ENCODE assay signal across 15 cellular contexts in the genomic region with DNA sequence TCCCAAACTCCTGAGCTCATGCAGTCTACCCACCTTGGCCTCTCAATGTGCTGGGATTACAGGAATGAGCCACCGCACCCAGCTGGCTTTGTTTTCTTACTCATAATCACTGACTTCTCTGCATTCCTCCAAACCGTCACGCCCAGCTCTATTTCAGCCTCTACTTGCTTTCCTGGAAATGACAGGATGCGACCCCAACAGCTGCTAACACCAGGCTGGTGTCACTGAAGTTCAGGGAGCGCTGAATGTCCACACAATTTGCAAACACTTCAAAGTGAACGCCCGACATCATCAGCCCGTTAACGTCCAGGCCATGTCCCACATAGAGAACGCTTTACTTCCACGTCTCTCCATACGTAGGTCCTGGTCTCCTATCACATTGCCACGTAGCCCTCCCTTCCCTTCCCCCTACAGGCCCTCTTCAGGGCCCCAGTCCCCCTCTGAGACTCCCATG. TPM values are rescaled to one million over a fixed set of nuclear protein-coding genes. Genes with fewer than 3 reads are reported as not detected.
DNase-seq lines count a peak whose midpoint lies in the region; ATAC-seq and TF ChIP-seq lines count a peak whose summit lies in the region.
"Had no signal": no experiment of that assay in that cellular context is flagged by ENCODE, and none has a peak within 500 bp of the region (broad histone marks: within the 10 kb centered on the region; RNA-seq: fewer than 3 reads in every experiment).

No MANE protein-coding gene starts in this region.

- no peak for TF ChIP-seq POLR2A in body of pancreas (IDR thresholded peaks at IDR 0.05)

- no peak overlapping the region for H4K91ac ChIP-seq in H9 (ENCODE audit: insufficient read length, low read depth, low read length)

- no peak overlapping the region for H2BK15ac ChIP-seq in H9 (ENCODE audit: low read depth, low read length)

- DNase-seq in H9 (no peak), WTC11 (ENCODE audit: low spot score) (no peak), fibroblast of the aortic adventitia (ENCODE audit: low read depth) (peak; percentile 39), renal cortical epithelial cell (ENCODE audit: low read depth) (peak; percentile 66), SK-N-SH (no peak), body of pancreas (no peak)
- no peak for DNase-seq in stimulated activated CD4-positive, alpha-beta T cell treated with anti-CD3 and anti-CD28 coated beads, Interleukin-4, amount 100 ng/mL, for 24 hours
- DNase-seq: activated CD4-positive, alpha-beta T cell treated with anti-CD3 and anti-CD28 coated beads, Interleukin-2, amount 50 U/mL, for 4 hours; H7; natural killer cell; OCI-M1; T-helper 2 cell had no signal

- no peaks in the 10 kb centered on the region for H3K79me1 ChIP-seq in H9 (ENCODE audit: insufficient read depth, low read depth, low read length, poor library complexity, severe bottlenecking)

- H3K18ac ChIP-seq in H9 (ENCODE audit: insufficient read length, low read depth, low read length): no peak overlapping the region

- no peak for TF ChIP-seq CTCF in H9 (conservative IDR thresholded peaks at IDR 0.05)
- TF ChIP-seq CTCF in WTC11 (IDR thresholded peaks at IDR 0.05): no peak
- no peak for TF ChIP-seq CTCF in fibroblast of the aortic adventitia (IDR thresholded peaks at IDR 0.05; ENCODE audit: insufficient read depth, low read length)
- TF ChIP-seq CTCF in SK-N-SH (IDR thresholded peaks at IDR 0.05): no peak
- no peak for TF ChIP-seq CTCF in body of pancreas (IDR thresholded peaks at IDR 0.05)

- H2BK20ac ChIP-seq in H9 (ENCODE audit: low read depth, low read length, poor library complexity, severe bottlenecking): no peak overlapping the region

- H3K27me3 Mint-ChIP-seq in H9 (ENCODE audit: low read depth) (peaks cover 2% of the 10 kb centered on the region), WTC11 (ENCODE audit: low read depth) (no peaks in the 10 kb centered on the region)

- no peak for TF ChIP-seq EP300 in SK-N-SH (IDR thresholded peaks at IDR 0.05; ENCODE audit: borderline replicate concordance in 1 of 2, low read depth in 1 of 2, low read length in 1 of 2)

- no peak for TF ChIP-seq RAD21 in SK-N-SH (IDR thresholded peaks at IDR 0.05; ENCODE audit: low read length)

- H3K4me3 ChIP-seq in fibroblast of the aortic adventitia (ENCODE audit: low read depth, low read length) (no peak overlapping the region), SK-N-SH (ENCODE audit: low read depth in 2 of 2, low read length in 1 of 2) (no peak overlapping the region), body of pancreas (no peak overlapping the region)
- H3K4me3 ChIP-seq: BLaER1 treated with 17β-estradiol and CSF1 and Interleukin-3, amounts not matched to agents 10 nM and 100 nM had no signal

- H3T11ph ChIP-seq in H9 (ENCODE audit: low read length): no peak overlapping the region

- no peaks in the 10 kb centered on the region for H3K23me2 ChIP-seq in H9 (ENCODE audit: insufficient read length, low read depth, low read length, poor library complexity, severe bottlenecking)

- H3K9me2 ChIP-seq in SK-N-SH: no peaks in the 10 kb centered on the region

- H3K4ac ChIP-seq in H9 (ENCODE audit: low read depth, low read length): no peak overlapping the region

- H2AK5ac ChIP-seq in H9 (ENCODE audit: insufficient read length, low read length): no peak overlapping the region

- no peak overlapping the region for H3K9ac ChIP-seq in H9 (ENCODE audit: extremely low read depth, insufficient read length, low read length)
- no peak overlapping the region for H3K9ac ChIP-seq in SK-N-SH
- H3K9ac ChIP-seq: BLaER1 treated with 17β-estradiol and CSF1 and Interleukin-3, amounts not matched to agents 10 nM and 100 nM had no signal

- H3K56ac ChIP-seq in H9 (ENCODE audit: insufficient read length, low read depth, low read length): no peak overlapping the region

- no peaks in the 10 kb centered on the region for H3K4me1 ChIP-seq in H9 (ENCODE audit: insufficient read depth, low read length)
- H3K4me1 ChIP-seq in SK-N-SH (ENCODE audit: control insufficient read depth in 1 of 2, insufficient read depth in 2 of 2, low read depth in 1 of 2, low read length in 1 of 2): peaks cover 0 to 11% of the 10 kb centered on the region in 2 experiments; a peak in 1 of 4 replicates
- H3K4me1 ChIP-seq in body of pancreas: no peaks in the 10 kb centered on the region

- H3K27ac ChIP-seq in H9 (ENCODE audit: insufficient read length, low read depth, low read length) (no peak overlapping the region), SK-N-SH (ENCODE audit: low read depth in 2 of 2, low read length in 1 of 2) (no peak overlapping the region), body of pancreas (no peak overlapping the region)
- H3K27ac ChIP-seq: BLaER1 treated with 17β-estradiol and CSF1 and Interleukin-3, amounts not matched to agents 10 nM and 100 nM had no signal

- H4K5ac ChIP-seq in H9 (ENCODE audit: insufficient read length, low read depth, low read length): no peak overlapping the region

- ATAC-seq in WTC11 (no peak), GM21360 (IDR thresholded peaks at IDR 0.05; ENCODE audit: unreplicated experiment) (no peak), body of pancreas (no peak)
- ATAC-seq: natural killer cell had no signal

- CTCF ChIA-PET in WTC11 (lab: Charles Lee) (interaction anchor here (1.0 kb wide), 1 partner anchor 177 kb away, joined by 3 read pairs; no protein-coding TSS in a partner anchor), SK-N-SH (lab: Yijun Ruan, JAX) (interaction anchor here (1.8 to 3.6 kb wide), 2 partner anchors 10 to 28 kb away, joined by 7 to 18 read pairs; no protein-coding TSS in a partner anchor)

- no peak overlapping the region for H3K4me2 ChIP-seq in H9 (ENCODE audit: insufficient read depth, insufficient read length, low read length)
- no peak overlapping the region for H3K4me2 ChIP-seq in SK-N-SH
- H3K4me2 ChIP-seq: BLaER1 treated with 17β-estradiol and CSF1 and Interleukin-3, amounts not matched to agents 10 nM and 100 nM had no signal

- H4K20me1 ChIP-seq in H9 (ENCODE audit: control insufficient read depth, insufficient read depth, insufficient read length) (no peaks in the 10 kb centered on the region), SK-N-SH (ENCODE audit: insufficient read depth) (no peaks in the 10 kb centered on the region)
- H4K20me1 ChIP-seq: BLaER1 treated with 17β-estradiol and CSF1 and Interleukin-3, amounts not matched to agents 10 nM and 100 nM had no signal

- no peaks in the 10 kb centered on the region for H3F3A ChIP-seq in SK-N-SH (replicated peaks; ENCODE audit: insufficient read depth)

- no CpG with 5 or more reads among the region's 13 CpGs for WGBS in H9 (ENCODE audit: extremely low coverage, insufficient read length, low lambda C conversion rate)
- WGBS in SK-N-SH (ENCODE audit: low lambda C conversion rate): 78% methylated on average over 13 of the region's 13 CpGs
- WGBS in body of pancreas, 2 donors: 57 to 69% methylated on average over 13 of the region's 13 CpGs

- no peak overlapping the region for H4K8ac ChIP-seq in H9 (replicated peaks; ENCODE audit: insufficient read length, low read depth, low read length)

- H2BK12ac ChIP-seq in H9 (ENCODE audit: insufficient read length, low read depth, low read length): no peak overlapping the region

- H3K4me1 Mint-ChIP-seq in H9 (peaks cover 13 to 21% of the 10 kb centered on the region in 2 experiments), WTC11 (peaks cover 15% of the 10 kb centered on the region)
- H3K4me1 Mint-ChIP-seq: central memory CD8-positive, alpha-beta T cell; natural killer cell had no signal

- POLR2A ChIA-PET in WTC11 (lab: Charles Lee) (no interaction called here), SK-N-SH (lab: Yijun Ruan, JAX) (no interaction called here)

- no peak overlapping the region for H2BK120ac ChIP-seq in H9 (ENCODE audit: low read depth, low read length, poor library complexity, severe bottlenecking)

- H3K9me3 ChIP-seq in H9 (ENCODE audit: control insufficient read depth, low read depth, low read length) (no peaks in the 10 kb centered on the region), SK-N-SH (no peaks in the 10 kb centered on the region), body of pancreas (no peaks in the 10 kb centered on the region)
- H3K9me3 ChIP-seq: BLaER1 treated with 17β-estradiol and CSF1 and Interleukin-3, amounts not matched to agents 10 nM and 100 nM had no signal

- H3K9me3 Mint-ChIP-seq in H9: no peaks in the 10 kb centered on the region
- no peaks in the 10 kb centered on the region for H3K9me3 Mint-ChIP-seq in WTC11
- H3K9me3 Mint-ChIP-seq: central memory CD8-positive, alpha-beta T cell; natural killer cell had no signal

- no peaks in the 10 kb centered on the region for H3K27me3 ChIP-seq in H9 (ENCODE audit: insufficient read depth, low read length)
- H3K27me3 ChIP-seq in SK-N-SH (ENCODE audit: insufficient read depth): no peaks in the 10 kb centered on the region
- no peaks in the 10 kb centered on the region for H3K27me3 ChIP-seq in body of pancreas
- H3K27me3 ChIP-seq: BLaER1 treated with 17β-estradiol and CSF1 and Interleukin-3, amounts not matched to agents 10 nM and 100 nM had no signal

- no peak overlapping the region for H3K14ac ChIP-seq in H9 (ENCODE audit: insufficient read depth, low read length)

- H2AFZ ChIP-seq in H9 (ENCODE audit: low read length): no peak overlapping the region
- no peak overlapping the region for H2AFZ ChIP-seq in SK-N-SH (ENCODE audit: low read depth)

- H3K27ac Mint-ChIP-seq in H9 (peak overlapping the region in 2 of 3 experiments; percentile 12 to 72; a peak in 2 of 7 replicates), WTC11 (peak overlapping the region; percentile 71; the same call in 1 of the 2 replicates)
- H3K27ac Mint-ChIP-seq: natural killer cell had no signal

- H3K36me3 ChIP-seq in SK-N-SH (replicated peaks in 1 of 2; ENCODE audit: control insufficient read depth in 1 of 2, insufficient read depth in 2 of 2, low read length in 1 of 2) (no peaks in the 10 kb centered on the region), body of pancreas (replicated peaks in 1 of 2; ENCODE audit: insufficient read depth in 1 of 2, low read depth in 2 of 2) (no peaks in the 10 kb centered on the region)
- H3K36me3 ChIP-seq: BLaER1 treated with 17β-estradiol and CSF1 and Interleukin-3, amounts not matched to agents 10 nM and 100 nM had no signal

- H3K79me2 ChIP-seq in H9 (ENCODE audit: insufficient read depth, low read length): no peaks in the 10 kb centered on the region
- H3K79me2 ChIP-seq in SK-N-SH (ENCODE audit: insufficient read depth): no peaks in the 10 kb centered on the region

- H3K23ac ChIP-seq in H9 (ENCODE audit: insufficient read length, low read depth, low read length): no peak overlapping the region

- intact Hi-C loops in body of pancreas (cut with DNase I): no loop called here

- H2BK5ac ChIP-seq in H9 (ENCODE audit: insufficient read length, low read length): no peak overlapping the region

- H3K4me3 Mint-ChIP-seq in H9 (no peak overlapping the region), WTC11 (no peak overlapping the region)
- H3K4me3 Mint-ChIP-seq: central memory CD8-positive, alpha-beta T cell; natural killer cell had no signal

- H3K36me3 Mint-ChIP-seq in H9 (ENCODE audit: insufficient read depth in 1 of 3, low read depth in 3 of 3) (no peaks in the 10 kb centered on the region), WTC11 (no peaks in the 10 kb centered on the region)
- H3K36me3 Mint-ChIP-seq: natural killer cell had no signal

RNA-seq across cellular contexts. Expression of a gene that starts 12.8 kb away (rescaled TPM):
- total RNA-seq in H9 (2021) (10.6 and 13.7 TPM in 2 replicates), WTC11 (2021) (7.3 to 8.7 TPM (median 8.5 TPM) in 3 replicates), fibroblast of the aortic adventitia (ENCODE audit: low replicate concordance) (3.1 and 4.7 TPM in 2 replicates), renal cortical epithelial cell (60.9 and 84.9 TPM in 2 replicates), body of pancreas (10 to 100 TPM; 29.3 to 58.3 TPM)
- 0.86 and 0.95 TPM in 2 replicates for polyA plus RNA-seq in SK-N-SH (2012; rRNA removed)
- polyA plus RNA-seq in SK-N-SH (2012; cell fraction: cytosol; rRNA removed): 0.63 and 0.73 TPM in 2 replicates
- polyA plus RNA-seq in SK-N-SH (2012; cell fraction: nucleus; rRNA removed): 1.5 and 2.7 TPM in 2 replicates

Comparison
In these comparisons a context has a peak if more than half of its experiments do, and no peak if none do; other contexts are left out.
1. DNase-seq: peak in fibroblast of the aortic adventitia (single experiment) and renal cortical epithelial cell (single experiment); none in H9 (single experiment), WTC11 (single experiment), stimulated activated CD4-positive, alpha-beta T cell treated with anti-CD3 and anti-CD28 coated beads, Interleukin-4, amount 100 ng/mL, for 24 hours (single experiment), SK-N-SH (single experiment) and body of pancreas (0 of 4).